21 cellular contexts compared by ENCODE assay signal in the genomic region with DNA sequence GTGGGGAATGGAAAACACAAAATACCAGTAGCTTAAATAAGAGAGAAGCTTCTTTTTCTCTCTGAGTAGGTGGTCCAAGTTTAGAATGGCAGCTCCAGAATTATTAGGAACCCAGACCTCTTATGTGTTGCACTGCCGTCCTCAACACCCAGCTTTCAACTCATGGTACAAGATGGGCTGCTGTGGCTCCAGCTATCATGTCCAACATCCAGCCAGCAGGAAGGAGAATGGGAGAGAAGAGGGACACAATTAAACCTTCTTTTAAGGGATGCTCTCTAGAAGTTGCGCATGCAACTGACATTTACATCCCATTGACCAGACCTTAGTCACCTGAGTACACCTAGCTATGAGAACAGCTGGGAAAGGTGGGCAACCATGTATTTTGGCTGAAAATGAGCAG.
A peak's percentile ranks its signal among the peaks of the same experiment; 100 is the strongest.
DNase-seq lines count a peak whose midpoint lies in the region; FAIRE-seq and TF ChIP-seq lines count a peak whose summit lies in the region.
"Had no signal": no experiment of that assay in that cellular context is flagged by ENCODE, and none has a peak within 500 bp of the region (broad histone marks: within the 10 kb centered on the region; RNA-seq: fewer than 3 reads in every experiment).

No MANE protein-coding gene starts in this region.

- H3K79me2 ChIP-seq in H1 (ENCODE audit: control insufficient read depth in 1 of 2, insufficient read depth in 2 of 2, low read length in 2 of 2): no peaks in the 10 kb centered on the region

- WGBS in H1 (ENCODE audit: extremely low coverage in 1 of 2, insufficient coverage in 1 of 2, insufficient read length in 1 of 2, insufficient replicate concordance in 2 of 2, low coverage in 1 of 2, low lambda C conversion rate in 2 of 2, missing lambda C conversion rate in 1 of 2), 2 experiments: 96% methylated on average over 2 of the region's 2 CpGs; no CpG with 5 or more reads in 1 of the 2 experiments
- WGBS in thyroid gland, 2 donors: 69 to 95% methylated on average over 2 of the region's 2 CpGs

- no peak overlapping the region for H3K4me3 Mint-ChIP-seq in activated CD4-positive, alpha-beta T cell treated with anti-CD3 and anti-CD28 coated beads, Interleukin-2, amount 10 ng/mL, durations not matched to agents 24 days and 14 days
- H3K4me3 Mint-ChIP-seq: B cell; CD4-positive, alpha-beta T cell; CD8-positive, alpha-beta T cell had no signal

- no peak for FAIRE-seq in H1 (lab: Jason Lieb, UNC)
- FAIRE-seq: A549, D721Med, G401.6, GM12891, GM19239 had no signal

- no peaks in the 10 kb centered on the region for H3K4me1 ChIP-seq in H1 (replicated peaks in 1 of 4; ENCODE audit: control insufficient read depth in 3 of 4, insufficient read depth in 4 of 4, low read length in 3 of 4)
- H3K4me1 ChIP-seq in thyroid gland: no peaks in the 10 kb centered on the region
- H3K4me1 ChIP-seq: A549, Caco-2 had no signal

- no peak overlapping the region for H4K8ac ChIP-seq in H1 (ENCODE audit: extremely low read depth, insufficient read depth, low read length)

- H3K4me2 ChIP-seq in H1 (ENCODE audit: insufficient read depth in 1 of 2, low read depth in 2 of 2, low read length in 2 of 2): no peak overlapping the region
- H3K4me2 ChIP-seq: A549; BLaER1 treated with 17β-estradiol and CSF1 and Interleukin-3, amounts not matched to agents 10 nM and 100 nM had no signal

- H4K20me1 ChIP-seq in H1 (replicated peaks in 1 of 2; ENCODE audit: control insufficient read depth in 1 of 2, insufficient read depth in 2 of 2, low read length in 2 of 2): no peaks in the 10 kb centered on the region
- H4K20me1 ChIP-seq: BLaER1 treated with 17β-estradiol and CSF1 and Interleukin-3, amounts not matched to agents 10 nM and 100 nM had no signal

- CTCF ChIA-PET in H1 (lab: Charles Lee; ENCODE audit: partially characterized antibody): interaction anchor here (0.8 to 2.2 kb wide), 9 partner anchors 9 to 424 kb away, joined by 3 to 10 read pairs (median 4); no protein-coding TSS in a partner anchor

- H3K4ac ChIP-seq in H1 (replicated peaks; ENCODE audit: insufficient read length, low read depth, low read length): no peak overlapping the region

- TF ChIP-seq EP300 in H1 (IDR thresholded peaks at IDR 0.05; ENCODE audit: borderline replicate concordance in 1 of 2, low read depth in 2 of 2, low read length in 2 of 2): no peak

- no peak overlapping the region for H3K56ac ChIP-seq in H1 (replicated peaks; ENCODE audit: insufficient read length, low read depth, low read length)

- no peak overlapping the region for H4K5ac ChIP-seq in H1 (ENCODE audit: insufficient read length, low read depth, low read length)

- H3K36me3 ChIP-seq in H1 (ENCODE audit: control insufficient read depth in 2 of 4, insufficient read depth in 4 of 4, low read length in 3 of 4): no peaks in the 10 kb centered on the region
- no peaks in the 10 kb centered on the region for H3K36me3 ChIP-seq in WERI-Rb-1
- H3K36me3 ChIP-seq in thyroid gland: no peaks in the 10 kb centered on the region
- H3K36me3 ChIP-seq: BLaER1 treated with 17β-estradiol and CSF1 and Interleukin-3, amounts not matched to agents 10 nM and 100 nM had no signal

- no peak overlapping the region for H2BK12ac ChIP-seq in H1 (ENCODE audit: low read depth, low read length)

- no peak for TF ChIP-seq POLR2A in H1 (IDR thresholded peaks at IDR 0.05; ENCODE audit: control extremely low read depth in 1 of 2, low read depth in 2 of 2, low read length in 2 of 2)
- no peak for TF ChIP-seq POLR2A in thyroid gland (IDR thresholded peaks at IDR 0.05)

- no peak overlapping the region for H3K23ac ChIP-seq in H1 (ENCODE audit: insufficient read length)

- no peaks in the 10 kb centered on the region for H3K9me3 ChIP-seq in H1 (ENCODE audit: insufficient read depth in 2 of 2, low read depth in 1 of 2, low read length in 1 of 2)
- H3K9me3 ChIP-seq in WERI-Rb-1 (ENCODE audit: severe bottlenecking): no peaks in the 10 kb centered on the region
- no peaks in the 10 kb centered on the region for H3K9me3 ChIP-seq in thyroid gland
- H3K9me3 ChIP-seq: A549; BLaER1 treated with 17β-estradiol and CSF1 and Interleukin-3, amounts not matched to agents 10 nM and 100 nM; Caco-2 had no signal

- H2AFZ ChIP-seq in H1 (ENCODE audit: low read length): no peak overlapping the region

- TF ChIP-seq CTCF in H1 (IDR thresholded peaks at IDR 0.05; ENCODE audit: control extremely low read depth in 1 of 3, insufficient read depth in 1 of 3, low read depth in 1 of 3, low read length in 3 of 3): no peak
- TF ChIP-seq CTCF in WERI-Rb-1 (IDR thresholded peaks at IDR 0.05; ENCODE audit: low read depth, low read length): no peak
- no peak for TF ChIP-seq CTCF in thyroid gland (IDR thresholded peaks at IDR 0.05)

- H3K27ac ChIP-seq in H1 (ENCODE audit: low read depth, low read length) (no peak overlapping the region), WERI-Rb-1 (no peak overlapping the region), thyroid gland (no peak overlapping the region)
- H3K27ac ChIP-seq: 22Rv1; A549; BLaER1 treated with 17β-estradiol and CSF1 and Interleukin-3, amounts not matched to agents 10 nM and 100 nM; C4-2B had no signal

- H3K4me3 ChIP-seq in H1 (ENCODE audit: extremely low read depth in 1 of 4, insufficient read depth in 2 of 4, low read depth in 3 of 4, low read length in 4 of 4) (no peak overlapping the region), WERI-Rb-1 (ENCODE audit: low read depth, low read length) (no peak overlapping the region), thyroid gland (replicated peaks in 1 of 3) (no peak overlapping the region)
- H3K4me3 ChIP-seq: A549; BLaER1 treated with 17β-estradiol and CSF1 and Interleukin-3, amounts not matched to agents 10 nM and 100 nM had no signal

- H2BK15ac ChIP-seq in H1 (ENCODE audit: low read length): no peak overlapping the region

- POLR2A ChIA-PET in H1 (lab: Charles Lee; ENCODE audit: partially characterized antibody): interaction anchor here (0.7 kb wide), 1 partner anchor 299 kb away, joined by 3 read pairs; no protein-coding TSS in a partner anchor

- H2AK5ac ChIP-seq in H1 (ENCODE audit: low read depth, low read length): no peak overlapping the region

- peaks cover 4% of the 10 kb centered on the region for H3K27me3 Mint-ChIP-seq in activated CD4-positive, alpha-beta T cell treated with anti-CD3 and anti-CD28 coated beads, Interleukin-2, amount 10 ng/mL, durations not matched to agents 24 days and 14 days

- no peaks in the 10 kb centered on the region for H3K27me3 ChIP-seq in H1 (replicated peaks in 1 of 4; ENCODE audit: control insufficient read depth in 3 of 4, extremely low read depth in 1 of 4, insufficient read depth in 3 of 4, low read length in 3 of 4)
- H3K27me3 ChIP-seq in WERI-Rb-1 (ENCODE audit: insufficient read depth, low read depth, severe bottlenecking): no peaks in the 10 kb centered on the region
- no peaks in the 10 kb centered on the region for H3K27me3 ChIP-seq in thyroid gland
- H3K27me3 ChIP-seq: BLaER1 treated with 17β-estradiol and CSF1 and Interleukin-3, amounts not matched to agents 10 nM and 100 nM had no signal

- H2BK5ac ChIP-seq in H1 (ENCODE audit: low read depth, low read length): no peak overlapping the region

- no peaks in the 10 kb centered on the region for H3K9me3 Mint-ChIP-seq in activated CD4-positive, alpha-beta T cell treated with anti-CD3 and anti-CD28 coated beads, Interleukin-2, amount 10 ng/mL, durations not matched to agents 24 days and 14 days
- H3K9me3 Mint-ChIP-seq: CD4-positive, alpha-beta T cell; CD8-positive, alpha-beta T cell had no signal

- DNase-seq in activated CD4-positive, alpha-beta T cell treated with anti-CD3 and anti-CD28 coated beads, Interleukin-2, amount 10 ng/mL, durations not matched to agents 24 days and 14 days: no peak
- no peak for DNase-seq in activated CD4-positive, alpha-beta T cell treated with anti-CD3 and anti-CD28 coated beads for 48 hours
- DNase-seq in H1 (ENCODE audit: low read depth in 1 of 2, low spot score in 2 of 2) (no peak), WERI-Rb-1 (no peak), thyroid gland (no peak)
- DNase-seq: AML-193; Caco-2; Calu3; CD4-positive, alpha-beta T cell; CD8-positive, alpha-beta T cell; DMS79 treated with DMSO at 0.1 percent for 48 hours; GF-D8 had no signal

- H3K18ac ChIP-seq in H1 (ENCODE audit: extremely low read depth, low read length): no peak overlapping the region

- TF ChIP-seq RAD21 in H1 (IDR thresholded peaks at IDR 0.05 in 1 of 2, conservative IDR thresholded peaks at IDR 0.05 in 1 of 2; ENCODE audit: low read depth in 2 of 2, low read length in 2 of 2): no peak

- no peak overlapping the region for H2BK20ac ChIP-seq in H1 (ENCODE audit: low read length)

- peak overlapping the region; percentile 20 for H3K27ac Mint-ChIP-seq in activated CD4-positive, alpha-beta T cell treated with anti-CD3 and anti-CD28 coated beads, Interleukin-2, amount 10 ng/mL, durations not matched to agents 24 days and 14 days
- H3K27ac Mint-ChIP-seq: B cell; CD4-positive, alpha-beta T cell; CD8-positive, alpha-beta T cell had no signal

- H3K36me3 Mint-ChIP-seq in activated CD4-positive, alpha-beta T cell treated with anti-CD3 and anti-CD28 coated beads, Interleukin-2, amount 10 ng/mL, durations not matched to agents 24 days and 14 days (ENCODE audit: low read depth): no peaks in the 10 kb centered on the region
- H3K36me3 Mint-ChIP-seq: CD8-positive, alpha-beta T cell had no signal

- intact Hi-C loops in activated CD4-positive, alpha-beta T cell treated with anti-CD3 and anti-CD28 coated beads, Interleukin-2, amount 10 ng/mL, durations not matched to agents 24 days and 14 days (cut with micrococcal nuclease): loop anchor here (5.0 to 10.0 kb wide), 2 partner anchors 342 to 560 kb away; a partner anchor contains a TSS
- intact Hi-C loops in thyroid gland (cut with DNase I): loop anchor here (5.0 kb wide), 1 partner anchor 327 kb away; no protein-coding TSS in a partner anchor

- H4K91ac ChIP-seq in H1 (replicated peaks; ENCODE audit: insufficient read length, low read length): no peak overlapping the region

- no peak overlapping the region for H3K14ac ChIP-seq in H1 (ENCODE audit: insufficient read length)

- H2BK120ac ChIP-seq in H1 (replicated peaks; ENCODE audit: low read depth, low read length): no peak overlapping the region

- no peaks in the 10 kb centered on the region for H3K79me1 ChIP-seq in H1 (ENCODE audit: low read depth, low read length)

- no peaks in the 10 kb centered on the region for H3K23me2 ChIP-seq in H1 (ENCODE audit: low read depth, low read length)

- H3K9ac ChIP-seq in H1 (replicated peaks in 1 of 4; ENCODE audit: extremely low read depth in 1 of 4, low read depth in 3 of 4, low read length in 3 of 4): no peak overlapping the region
- H3K9ac ChIP-seq: BLaER1 treated with 17β-estradiol and CSF1 and Interleukin-3, amounts not matched to agents 10 nM and 100 nM had no signal

- H3K4me1 Mint-ChIP-seq in activated CD4-positive, alpha-beta T cell treated with anti-CD3 and anti-CD28 coated beads, Interleukin-2, amount 10 ng/mL, durations not matched to agents 24 days and 14 days: peaks cover 14% of the 10 kb centered on the region

TF ChIP-seq in H1, 55 proteins besides CTCF, POLR2A, EP300 and RAD21:
- TF ChIP-seq BRCA1 (IDR thresholded peaks at IDR 0.05; ENCODE audit: low read depth, low read length) (no peak), KDM1A (IDR thresholded peaks at IDR 0.05; ENCODE audit: borderline replicate concordance, low read length) (peak; percentile 53; the same call in 1 of the 2 replicates)
